In genomic region chr1:224497714-224498573, GRCh38 we compare ENCODE assay signal across 8 cellular contexts.
DNase-seq lines count a peak whose midpoint lies in the region; ATAC-seq, FAIRE-seq and TF ChIP-seq lines count a peak whose summit lies in the region.

No MANE protein-coding gene starts in this region.

- peak; percentile 96 for ATAC-seq in GM19025 (IDR thresholded peaks at IDR 0.05; ENCODE audit: low read depth, unreplicated experiment)
- ATAC-seq in HG03139 (IDR thresholded peaks at IDR 0.05; ENCODE audit: unreplicated experiment), result peak; percentile 94
- peak; percentile 83 for ATAC-seq in RWPE2 (ENCODE audit: low read depth)

- H3K27me3 ChIP-seq in RWPE2 (ENCODE audit: insufficient read depth, poor library complexity, severe bottlenecking), result no peaks in the 10 kb centered on the region
- H3K27me3 ChIP-seq in small intestine (ENCODE audit: control insufficient read depth in 2 of 2, insufficient read depth in 2 of 2, low read length in 2 of 2), result no peaks in the 10 kb centered on the region

- TF ChIP-seq CTCF in RWPE2 (IDR thresholded peaks at IDR 0.05; ENCODE audit: poor library complexity, severe bottlenecking), result no peak

- H3K36me3 ChIP-seq in RWPE2 (ENCODE audit: low read depth) (no peaks in the 10 kb centered on the region), small intestine (ENCODE audit: control insufficient read depth in 2 of 2, insufficient read depth in 2 of 2, low read length in 2 of 2) (no peaks in the 10 kb centered on the region)

- H3K9me3 ChIP-seq in RWPE2 (ENCODE audit: severe bottlenecking) (no peaks in the 10 kb centered on the region), small intestine (ENCODE audit: control insufficient read depth, low read depth) (no peaks in the 10 kb centered on the region)

- DNase-seq in AG08396 (ENCODE audit: low spot score), result peak; percentile 82
- DNase-seq in RWPE2 (ENCODE audit: low spot score), result peak; percentile 63
- DNase-seq in activated naive CD8-positive, alpha-beta T cell treated with anti-CD3 and anti-CD28 coated beads, Interleukin-2, amount 50 U/mL, for 16 hours (ENCODE audit: low read depth, low spot score), result peak; percentile 40
- peak; percentile 6 to 16 for DNase-seq in hippocampal formation (lab: John Stamatoyannopoulos, UW)
- peak; percentile 51 to 63 for DNase-seq in stimulated activated CD4-positive, alpha-beta T cell treated with anti-CD3 and anti-CD28 coated beads, Interleukin-12 subunit alpha, Interleukin-12 subunit beta, amount 100 ng/mL, for 24 hours (ENCODE audit: low read depth in 2 of 2)
- DNase-seq in small intestine, result no peak

- WGBS in small intestine, 3 donors, result 31 to 47% (median 39%) methylated on average over 3 of the region's 3 CpGs

- H3K4me1 ChIP-seq in RWPE2 (ENCODE audit: insufficient read depth, poor library complexity, severe bottlenecking) (peaks cover 28% of the 10 kb centered on the region), small intestine (ENCODE audit: control insufficient read depth in 2 of 2, insufficient read depth in 1 of 2, low read depth in 1 of 2, low read length in 1 of 2) (peaks cover 2 to 16% of the 10 kb centered on the region in 2 donors)

- no peak for FAIRE-seq in small intestine (lab: Jason Lieb, UNC)

- H3K4me3 ChIP-seq in RWPE2 (ENCODE audit: severe bottlenecking) (no peak overlapping the region), small intestine (ENCODE audit: low read depth in 1 of 2, low read length in 2 of 2) (no peak overlapping the region)

- H3K27ac ChIP-seq in RWPE2 (ENCODE audit: poor library complexity, severe bottlenecking), result peak overlapping the region; percentile 97
- H3K27ac ChIP-seq in small intestine (ENCODE audit: low read depth in 1 of 2, low read length in 1 of 2), result peak overlapping the region in 1 of 2 donors; percentile 52
